In genomic region chr1:245301162-245301580, GRCh38 we compare ENCODE assay signal across 1 cellular context.
TF ChIP-seq lines count a peak whose summit lies in the region.

No MANE protein-coding gene starts in this region.

TF ChIP-seq in WTC11, 78 proteins besides CTCF, POLR2A, EP300 and RAD21 (continued from another document):
- TF ChIP-seq ETV6 (CRISPR knock-in tag; IDR thresholded peaks at IDR 0.05) (no peak), ZNF232 (CRISPR knock-in tag; IDR thresholded peaks at IDR 0.05) (no peak), IRF2 (CRISPR knock-in tag; IDR thresholded peaks at IDR 0.05; ENCODE audit: borderline replicate concordance, low read depth) (no peak), TEAD1 (CRISPR knock-in tag; IDR thresholded peaks at IDR 0.05) (no peak), RORB (CRISPR knock-in tag; IDR thresholded peaks at IDR 0.05) (no peak), ZMAT4 (CRISPR knock-in tag; IDR thresholded peaks at IDR 0.05) (no peak), NR1H2 (CRISPR knock-in tag; IDR thresholded peaks at IDR 0.05) (no peak)
